1 cellular context compared by ENCODE assay signal in the genomic region with DNA sequence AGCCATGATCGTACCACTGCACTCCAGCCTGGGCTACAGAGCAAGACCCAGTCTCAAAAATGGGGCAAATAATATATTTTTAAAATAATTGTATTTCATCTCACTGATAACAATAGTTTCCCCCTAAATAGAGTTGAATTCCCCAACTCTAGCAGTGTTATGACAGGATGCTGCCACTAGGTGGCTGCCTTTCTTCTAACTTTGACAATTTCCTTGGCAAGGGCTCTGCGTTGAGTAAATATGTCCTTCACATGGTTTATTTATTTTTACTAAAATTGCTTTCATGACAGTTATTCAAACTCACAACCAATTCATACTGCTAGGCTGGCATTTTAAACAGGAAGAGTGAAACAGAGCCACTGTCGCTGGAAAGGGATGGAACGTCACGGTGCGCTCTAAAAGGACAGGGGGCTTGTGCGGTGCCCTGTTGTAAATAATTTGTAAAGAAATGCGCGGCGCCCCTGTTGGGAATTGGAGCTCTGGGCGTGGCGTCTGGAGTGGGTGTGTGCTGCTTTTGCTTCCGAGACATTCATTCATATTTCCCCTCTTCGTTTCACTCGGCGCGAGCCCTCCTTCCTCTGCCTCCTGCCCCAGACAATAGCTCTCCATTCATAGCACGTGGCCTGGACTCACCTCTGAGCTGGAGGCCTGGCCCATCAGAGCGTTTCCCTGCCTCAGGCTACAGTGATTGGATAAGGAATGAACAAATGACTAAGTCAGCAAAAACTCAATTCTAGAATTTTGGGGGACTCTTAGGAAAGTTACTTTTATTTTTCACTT.
A peak's percentile ranks its signal among the peaks of the same experiment; 100 is the strongest.
TF ChIP-seq lines count a peak whose summit lies in the region.

No MANE protein-coding gene starts in this region.

TF ChIP-seq in K562, 482 proteins besides CTCF, POLR2A, EP300 and RAD21 (continued from another document):
- TF ChIP-seq, protein P1, sequence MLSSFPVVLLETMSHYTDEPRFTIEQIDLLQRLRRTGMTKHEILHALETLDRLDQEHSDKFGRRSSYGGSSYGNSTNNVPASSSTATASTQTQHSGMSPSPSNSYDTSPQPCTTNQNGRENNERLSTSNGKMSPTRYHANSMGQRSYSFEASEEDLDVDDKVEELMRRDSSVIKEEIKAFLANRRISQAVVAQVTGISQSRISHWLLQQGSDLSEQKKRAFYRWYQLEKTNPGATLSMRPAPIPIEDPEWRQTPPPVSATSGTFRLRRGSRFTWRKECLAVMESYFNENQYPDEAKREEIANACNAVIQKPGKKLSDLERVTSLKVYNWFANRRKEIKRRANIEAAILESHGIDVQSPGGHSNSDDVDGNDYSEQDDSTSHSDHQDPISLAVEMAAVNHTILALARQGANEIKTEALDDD (IDR thresholded peaks at IDR 0.05) = no peak
- TF ChIP-seq ETV6 (IDR thresholded peaks at IDR 0.05; ENCODE audit: borderline replicate concordance in 1 of 2, low read depth in 2 of 2, low read length in 1 of 2) (no peak), ETV6 (CRISPR knock-in tag; IDR thresholded peaks at IDR 0.05; ENCODE audit: borderline replicate concordance) (no peak), CSDE1 (IDR thresholded peaks at IDR 0.05) (no peak), ZNF354B (CRISPR knock-in tag; IDR thresholded peaks at IDR 0.05) (no peak), ZNF239 (CRISPR knock-in tag; IDR thresholded peaks at IDR 0.05) (no peak), CBX3 (IDR thresholded peaks at IDR 0.05; ENCODE audit: borderline replicate concordance in 1 of 2, low read length in 2 of 2) (no peak), MAFF (IDR thresholded peaks at IDR 0.05; ENCODE audit: low read length) (peak; percentile 47; the same call in 1 of the 2 replicates)
